In the genomic region with DNA sequence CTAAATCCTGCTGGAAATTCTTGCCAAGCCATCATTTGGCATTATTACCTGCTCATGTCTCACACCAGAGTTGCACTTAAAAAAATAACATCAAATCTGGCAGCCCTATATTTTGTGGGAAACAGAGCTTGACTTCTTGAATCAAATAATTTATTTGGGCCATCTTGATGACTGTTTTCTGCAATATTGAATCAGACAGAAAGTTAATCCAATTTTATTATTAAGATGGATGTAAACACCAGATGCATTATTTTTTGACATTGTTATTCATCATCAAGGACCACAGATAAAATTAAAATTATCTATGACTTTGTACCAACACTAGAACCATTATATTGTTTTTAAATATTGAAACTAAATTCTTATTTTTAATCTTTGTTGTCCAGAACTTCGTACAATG, we compare ENCODE assay signal across 29 cellular contexts.
"Had no signal": no experiment of that assay in that cellular context is flagged by ENCODE, and none has a peak within 500 bp of the region (broad histone marks: within the 10 kb centered on the region; RNA-seq: fewer than 3 reads in every experiment).

No MANE protein-coding gene starts in this region.

- H3K4me1 ChIP-seq: esophagus squamous epithelium, gastrocnemius medialis, heart right ventricle, left lung, lower lobe of right lung had no signal

- H3K9me3 Mint-ChIP-seq: mesothelial cell of epicardium had no signal

- H3K27ac ChIP-seq: coronary artery, dorsolateral prefrontal cortex, epithelial cell of prostate, esophagus squamous epithelium, gastrocnemius medialis, heart right ventricle, left lung, lower lobe of right lung had no signal

- H3K4me1 Mint-ChIP-seq: endodermal cell, mesothelial cell of epicardium, naive B cell had no signal

- DNase-seq: dermis blood vessel endothelial cell; dorsolateral prefrontal cortex; effector CD4-positive, alpha-beta T cell; effector memory CD4-positive, alpha-beta T cell; endodermal cell; erythroblast; esophagus squamous epithelium; foreskin fibroblast; foreskin melanocyte; gastrocnemius medialis; glutamatergic neuron; head of caudate nucleus; heart right ventricle; hippocampal formation; left cardiac atrium; left lung; left ventricle myocardium superior; lower lobe of right lung; mesenchymal stem cell; mucosa of descending colon; naive B cell had no signal

- FAIRE-seq: colon, endometrium, islet of Langerhans, keratinocyte had no signal

- ATAC-seq: esophagus mucosa, gastrocnemius medialis, heart right ventricle, left cardiac atrium, left lung, left ventricle myocardium superior, lower lobe of right lung, mucosa of descending colon had no signal

- H3K36me3 Mint-ChIP-seq: mesothelial cell of epicardium, naive B cell had no signal

- H3K4me3 Mint-ChIP-seq: endodermal cell, mesothelial cell of epicardium, naive B cell had no signal

- H3K36me3 ChIP-seq: esophagus squamous epithelium, gastrocnemius medialis, heart right ventricle, left lung, lower lobe of right lung had no signal

- H3K4me3 ChIP-seq: coronary artery, dorsolateral prefrontal cortex, esophagus squamous epithelium, gastrocnemius medialis, heart right ventricle, left lung, lower lobe of right lung, mucosa of descending colon had no signal

- H3K27ac Mint-ChIP-seq: endodermal cell, mesothelial cell of epicardium, naive B cell had no signal

- H3K27me3 ChIP-seq: dorsolateral prefrontal cortex, esophagus squamous epithelium, gastrocnemius medialis, heart right ventricle, left lung had no signal

- H3K9me3 ChIP-seq: esophagus squamous epithelium, gastrocnemius medialis, heart right ventricle, left lung, lower lobe of right lung, mucosa of descending colon had no signal
